19 cellular contexts compared by ENCODE assay signal in genomic region chr1:100391675-100392074, GRCh38. TPM values are rescaled to one million over a fixed set of nuclear protein-coding genes. Genes with fewer than 3 reads are reported as not detected.
DNase-seq lines count a peak whose midpoint lies in the region; ATAC-seq and TF ChIP-seq lines count a peak whose summit lies in the region.
"Had no signal": no experiment of that assay in that cellular context is flagged by ENCODE, and none has a peak within 500 bp of the region (broad histone marks: within the 10 kb centered on the region; RNA-seq: fewer than 3 reads in every experiment).

No MANE protein-coding gene starts in this region.

- peak overlapping the region; percentile 73 for H3K27ac Mint-ChIP-seq in activated CD4-positive, alpha-beta memory T cell treated with anti-CD3 and anti-CD28 coated beads for 36 hours
- H3K27ac Mint-ChIP-seq in activated CD4-positive, alpha-beta memory T cell treated with anti-CD3 and anti-CD28 coated beads, Interleukin-2, amount 10 ng/mL, durations not matched to agents 7 days and 5 days, result no peak overlapping the region
- peak overlapping the region; percentile 87 for H3K27ac Mint-ChIP-seq in CD8-positive, alpha-beta T cell
- peak overlapping the region; percentile 12 for H3K27ac Mint-ChIP-seq in activated T-cell treated with anti-CD3 and anti-CD28 coated beads, Interleukin-2, amount 50 U/mL, for 72 hours
- no peak overlapping the region for H3K27ac Mint-ChIP-seq in Calu3 (ENCODE audit: unreplicated experiment)

- CTCF ChIA-PET in activated CD4-positive, alpha-beta memory T cell treated with anti-CD3 and anti-CD28 coated beads for 36 hours (lab: Charles Lee), result interaction anchor here (0.7 to 1.8 kb wide), 9 partner anchors 9 to 64 kb away, joined by 3 to 12 read pairs (median 5); partner anchors contain the start of gene CDC14A
- CTCF ChIA-PET in activated CD4-positive, alpha-beta memory T cell treated with anti-CD3 and anti-CD28 coated beads, Interleukin-2, amount 10 ng/mL, durations not matched to agents 7 days and 5 days (lab: Charles Lee), result interaction anchor here (0.7 to 2.9 kb wide), 7 partner anchors 31 to 68 kb away, joined by 3 to 12 read pairs (median 3); partner anchors contain the start of gene CDC14A
- CTCF ChIA-PET in CD8-positive, alpha-beta T cell (lab: Charles Lee), result interaction anchor here (0.8 to 3.9 kb wide), 14 partner anchors 9 to 152 kb away, joined by 3 to 16 read pairs (median 4); partner anchors contain the start of gene CDC14A
- CTCF ChIA-PET in Calu3 (lab: Charles Lee), result no interaction called here

- TF ChIP-seq CTCF in CD8-positive, alpha-beta T cell (IDR thresholded peaks at IDR 0.05), result peak; percentile 30
- TF ChIP-seq CTCF in lower lobe of right lung (IDR thresholded peaks at IDR 0.05) (no peak), Calu3 (IDR thresholded peaks at IDR 0.05; ENCODE audit: unreplicated experiment) (no peak), ovary (IDR thresholded peaks at IDR 0.05) (no peak)

- peaks cover 85% of the 10 kb centered on the region for H3K4me1 Mint-ChIP-seq in activated CD4-positive, alpha-beta memory T cell treated with anti-CD3 and anti-CD28 coated beads for 36 hours (ENCODE audit: low read depth)
- peaks cover 86% of the 10 kb centered on the region for H3K4me1 Mint-ChIP-seq in activated CD4-positive, alpha-beta memory T cell treated with anti-CD3 and anti-CD28 coated beads, Interleukin-2, amount 10 ng/mL, durations not matched to agents 7 days and 5 days
- H3K4me1 Mint-ChIP-seq in CD8-positive, alpha-beta T cell (ENCODE audit: low read depth), result peaks cover 89% of the 10 kb centered on the region
- peaks cover 94% of the 10 kb centered on the region for H3K4me1 Mint-ChIP-seq in activated T-cell treated with anti-CD3 and anti-CD28 coated beads, Interleukin-2, amount 50 U/mL, for 72 hours (ENCODE audit: low read depth)
- no peaks in the 10 kb centered on the region for H3K4me1 Mint-ChIP-seq in Calu3 (ENCODE audit: low read depth, unreplicated experiment)

- DNase-seq in activated CD4-positive, alpha-beta memory T cell treated with anti-CD3 and anti-CD28 coated beads for 36 hours, result peak; percentile 51
- no peak for DNase-seq in activated CD4-positive, alpha-beta memory T cell treated with anti-CD3 and anti-CD28 coated beads, Interleukin-2, amount 10 ng/mL, durations not matched to agents 7 days and 5 days
- peak in 5 of 7 experiments; percentile 26 to 66 (median 39) for DNase-seq in CD8-positive, alpha-beta T cell
- peak in 1 of 2 donors; percentile 24 for DNase-seq in activated T-cell treated with anti-CD3 and anti-CD28 coated beads, Interleukin-2, amount 50 U/mL, for 72 hours
- no peak for DNase-seq in lower lobe of right lung
- DNase-seq in DMS153 (lab: John Stamatoyannopoulos, UW), result no peak
- DNase-seq in Calu3, result no peak
- DNase-seq in ovary, result no peak
- DNase-seq: ACHN, foreskin melanocyte, GOT3, Kasumi-1, left ventricle myocardium inferior, NCI-H1436, posterior cingulate gyrus, uterus had no signal

- TF ChIP-seq POLR2A in ovary (IDR thresholded peaks at IDR 0.05), result no peak

- H3K4me1 ChIP-seq in CD8-positive, alpha-beta T cell (ENCODE audit: insufficient read depth, low read length), result peaks cover 79% of the 10 kb centered on the region
- H3K4me1 ChIP-seq in lower lobe of right lung (peaks cover 20% of the 10 kb centered on the region), ovary (ENCODE audit: insufficient read depth) (no peaks in the 10 kb centered on the region)
- H3K4me1 ChIP-seq: uterus had no signal

- no TSS peak for BruUV-seq in Calu3 (replicated peaks; lab: Mats Ljungman, UMichigan)

- POLR2A ChIA-PET in activated CD4-positive, alpha-beta memory T cell treated with anti-CD3 and anti-CD28 coated beads for 36 hours (lab: Charles Lee), result interaction anchor here (0.7 to 1.3 kb wide), 4 partner anchors 11 to 258 kb away, joined by 3 to 5 read pairs (median 4); partner anchors contain the start of genes RTCA and TRMT13
- POLR2A ChIA-PET in activated CD4-positive, alpha-beta memory T cell treated with anti-CD3 and anti-CD28 coated beads, Interleukin-2, amount 10 ng/mL, durations not matched to agents 7 days and 5 days (lab: Charles Lee), result interaction anchor here (0.5 to 7.9 kb wide), 10 partner anchors 9 to 306 kb away, joined by 3 to 61 read pairs (median 4); partner anchors contain the start of genes CDC14A and RTCA
- POLR2A ChIA-PET in CD8-positive, alpha-beta T cell (lab: Charles Lee), result interaction anchor here (1.0 to 3.2 kb wide), 7 partner anchors 9 to 259 kb away, joined by 3 to 24 read pairs (median 4); partner anchors contain the start of genes CDC14A, SASS6 and TRMT13

- WGBS in ovary, 3 donors, result 58 to 78% (median 77%) methylated on average over 1 of the region's 1 CpG

- no peak overlapping the region for H3K4me3 Mint-ChIP-seq in activated CD4-positive, alpha-beta memory T cell treated with anti-CD3 and anti-CD28 coated beads for 36 hours
- no peak overlapping the region for H3K4me3 Mint-ChIP-seq in activated CD4-positive, alpha-beta memory T cell treated with anti-CD3 and anti-CD28 coated beads, Interleukin-2, amount 10 ng/mL, durations not matched to agents 7 days and 5 days
- H3K4me3 Mint-ChIP-seq in CD8-positive, alpha-beta T cell, result peak overlapping the region; percentile 11
- no peak overlapping the region for H3K4me3 Mint-ChIP-seq in activated T-cell treated with anti-CD3 and anti-CD28 coated beads, Interleukin-2, amount 50 U/mL, for 72 hours
- H3K4me3 Mint-ChIP-seq in Calu3 (ENCODE audit: low read depth, unreplicated experiment), result no peak overlapping the region
- H3K4me3 Mint-ChIP-seq: stimulated activated naive CD8-positive, alpha-beta T cell treated with anti-CD3 and anti-CD28 coated beads, Interleukin-15, Interleukin-2, amounts not matched to agents 100 ng/mL and 50 ng/mL, for 24 hours had no signal

- intact Hi-C loops in activated CD4-positive, alpha-beta memory T cell treated with anti-CD3 and anti-CD28 coated beads for 36 hours (cut with micrococcal nuclease), result no loop called here
- intact Hi-C loops in CD8-positive, alpha-beta T cell (cut with DNase I, micrococcal nuclease), result loop anchor here (1.0 to 5.0 kb wide), 4 partner anchors 9 to 66 kb away; partner anchors contain the start of gene CDC14A (in 1 of the 2)
- intact Hi-C loops in lower lobe of right lung (cut with DNase I), result no loop called here
- intact Hi-C loops in Calu3 (cut with micrococcal nuclease; ENCODE audit: unreplicated experiment), result no loop called here
- intact Hi-C loops in ovary (cut with DNase I), result no loop called here

- H3K4me3 ChIP-seq in CD8-positive, alpha-beta T cell (ENCODE audit: low read depth, low read length), result no peak overlapping the region
- H3K4me3 ChIP-seq in lower lobe of right lung (no peak overlapping the region), ovary (no peak overlapping the region)
- H3K4me3 ChIP-seq: left ventricle myocardium inferior, smooth muscle cell, uterus had no signal

- no peak for TF ChIP-seq EP300 in ovary (IDR thresholded peaks at IDR 0.05)

- H3K27ac ChIP-seq in CD8-positive, alpha-beta T cell (ENCODE audit: low read depth, low read length), result no peak overlapping the region
- H3K27ac ChIP-seq in lower lobe of right lung, result peak overlapping the region; percentile 27
- H3K27ac ChIP-seq in ovary, result no peak overlapping the region
- H3K27ac ChIP-seq: left ventricle myocardium inferior had no signal

- H3K36me3 Mint-ChIP-seq in activated CD4-positive, alpha-beta memory T cell treated with anti-CD3 and anti-CD28 coated beads for 36 hours, result peaks cover 21% of the 10 kb centered on the region
- peaks cover 77% of the 10 kb centered on the region for H3K36me3 Mint-ChIP-seq in activated CD4-positive, alpha-beta memory T cell treated with anti-CD3 and anti-CD28 coated beads, Interleukin-2, amount 10 ng/mL, durations not matched to agents 7 days and 5 days (ENCODE audit: low read depth)
- H3K36me3 Mint-ChIP-seq in CD8-positive, alpha-beta T cell, result peaks cover 51% of the 10 kb centered on the region
- H3K36me3 Mint-ChIP-seq in activated T-cell treated with anti-CD3 and anti-CD28 coated beads, Interleukin-2, amount 50 U/mL, for 72 hours (ENCODE audit: insufficient read depth in 2 of 2), result peaks cover 3 to 6% of the 10 kb centered on the region in 2 donors
- H3K36me3 Mint-ChIP-seq in Calu3 (ENCODE audit: insufficient read depth, unreplicated experiment), result no peaks in the 10 kb centered on the region

- no peaks in the 10 kb centered on the region for H3K36me3 ChIP-seq in CD8-positive, alpha-beta T cell (ENCODE audit: insufficient read depth, low read length)
- H3K36me3 ChIP-seq in lower lobe of right lung, result peaks cover 10% of the 10 kb centered on the region
- no peaks in the 10 kb centered on the region for H3K36me3 ChIP-seq in ovary
- H3K36me3 ChIP-seq: left ventricle myocardium inferior, uterus had no signal

- H3K9me3 ChIP-seq in CD8-positive, alpha-beta T cell (ENCODE audit: low read length), result no peaks in the 10 kb centered on the region
- H3K9me3 ChIP-seq in lower lobe of right lung (no peaks in the 10 kb centered on the region), ovary (no peaks in the 10 kb centered on the region)
- H3K9me3 ChIP-seq: left ventricle myocardium inferior, uterus had no signal

- ATAC-seq in CD8-positive, alpha-beta T cell, result peak; percentile 73
- ATAC-seq in activated T-cell treated with anti-CD3 and anti-CD28 coated beads, Interleukin-2, amount 50 U/mL, for 72 hours (replicated peaks in 1 of 2), result peak; percentile 57
- peak in 1 of 2 donors; percentile 21 for ATAC-seq in lower lobe of right lung
- ATAC-seq: SK-N-SH treated with all-trans-retinoic acid at 6 μM for 48 hours had no signal

- no peaks in the 10 kb centered on the region for H3K27me3 Mint-ChIP-seq in activated CD4-positive, alpha-beta memory T cell treated with anti-CD3 and anti-CD28 coated beads for 36 hours
- no peaks in the 10 kb centered on the region for H3K27me3 Mint-ChIP-seq in activated CD4-positive, alpha-beta memory T cell treated with anti-CD3 and anti-CD28 coated beads, Interleukin-2, amount 10 ng/mL, durations not matched to agents 7 days and 5 days
- H3K27me3 Mint-ChIP-seq in CD8-positive, alpha-beta T cell (ENCODE audit: low read depth), result no peaks in the 10 kb centered on the region
- no peaks in the 10 kb centered on the region for H3K27me3 Mint-ChIP-seq in activated T-cell treated with anti-CD3 and anti-CD28 coated beads, Interleukin-2, amount 50 U/mL, for 72 hours (ENCODE audit: low read depth)
- H3K27me3 Mint-ChIP-seq in Calu3 (ENCODE audit: unreplicated experiment), result no peaks in the 10 kb centered on the region
- H3K27me3 Mint-ChIP-seq: stimulated activated naive CD8-positive, alpha-beta T cell treated with anti-CD3 and anti-CD28 coated beads, Interleukin-15, Interleukin-2, amounts not matched to agents 100 ng/mL and 50 ng/mL, for 24 hours had no signal

- H3K9me3 Mint-ChIP-seq in activated CD4-positive, alpha-beta memory T cell treated with anti-CD3 and anti-CD28 coated beads for 36 hours, result no peaks in the 10 kb centered on the region
- no peaks in the 10 kb centered on the region for H3K9me3 Mint-ChIP-seq in activated CD4-positive, alpha-beta memory T cell treated with anti-CD3 and anti-CD28 coated beads, Interleukin-2, amount 10 ng/mL, durations not matched to agents 7 days and 5 days
- no peaks in the 10 kb centered on the region for H3K9me3 Mint-ChIP-seq in CD8-positive, alpha-beta T cell
- no peaks in the 10 kb centered on the region for H3K9me3 Mint-ChIP-seq in activated T-cell treated with anti-CD3 and anti-CD28 coated beads, Interleukin-2, amount 50 U/mL, for 72 hours
- H3K9me3 Mint-ChIP-seq in Calu3 (ENCODE audit: low read depth, unreplicated experiment), result no peaks in the 10 kb centered on the region
- H3K9me3 Mint-ChIP-seq: stimulated activated naive CD8-positive, alpha-beta T cell treated with anti-CD3 and anti-CD28 coated beads, Interleukin-15, Interleukin-2, amounts not matched to agents 100 ng/mL and 50 ng/mL, for 24 hours had no signal

- no peaks in the 10 kb centered on the region for H3K27me3 ChIP-seq in CD8-positive, alpha-beta T cell (ENCODE audit: insufficient read depth, low read length)
- H3K27me3 ChIP-seq in lower lobe of right lung (ENCODE audit: low read depth) (no peaks in the 10 kb centered on the region), ovary (no peaks in the 10 kb centered on the region)
- H3K27me3 ChIP-seq: uterus had no signal

RNA-seq across cellular contexts. Expression of gene CDC14A, which starts 39.4 kb away (rescaled TPM):
- total RNA-seq in activated CD4-positive, alpha-beta memory T cell treated with anti-CD3 and anti-CD28 coated beads for 36 hours, result 10 to 100 TPM; 18.9 to 20.2 TPM
- 10 to 100 TPM; 41.8 to 44.9 TPM for total RNA-seq in activated CD4-positive, alpha-beta memory T cell treated with anti-CD3 and anti-CD28 coated beads, Interleukin-2, amount 10 ng/mL, durations not matched to agents 7 days and 5 days
- total RNA-seq in CD8-positive, alpha-beta T cell, result 100 to 1,000 TPM; 136 to 144 TPM
- 10 to 100 TPM; 17.8 to 24.1 TPM for total RNA-seq in activated T-cell treated with anti-CD3 and anti-CD28 coated beads, Interleukin-2, amount 50 U/mL, for 72 hours
- 17.8 TPM for total RNA-seq in lower lobe of right lung
- 6.4 and 8.5 TPM in 2 replicates for total RNA-seq in Calu3 (2022)
- 10 to 100 TPM in 4 of 7 donors, 1 to 10 TPM in 3; 6.9 to 47.4 (median 10.1) TPM for total RNA-seq in ovary
- 1 to 10 TPM; 4.6 to 5.9 TPM for polyA plus RNA-seq in ovary

Comparison
In these comparisons a context has a peak if more than half of its experiments do, and no peak if none do; other contexts are left out.
1. DNase-seq: peak in activated CD4-positive, alpha-beta memory T cell treated with anti-CD3 and anti-CD28 coated beads for 36 hours (single experiment) and CD8-positive, alpha-beta T cell (5 of 7); none in activated CD4-positive, alpha-beta memory T cell treated with anti-CD3 and anti-CD28 coated beads, Interleukin-2, amount 10 ng/mL, durations not matched to agents 7 days and 5 days (single experiment), lower lobe of right lung (single experiment), DMS153 (single experiment), Calu3 (single experiment) and ovary (0 of 5).
2. H3K27ac Mint-ChIP-seq: peak in activated CD4-positive, alpha-beta memory T cell treated with anti-CD3 and anti-CD28 coated beads for 36 hours (single experiment), CD8-positive, alpha-beta T cell (single experiment) and activated T-cell treated with anti-CD3 and anti-CD28 coated beads, Interleukin-2, amount 50 U/mL, for 72 hours (single experiment); none in activated CD4-positive, alpha-beta memory T cell treated with anti-CD3 and anti-CD28 coated beads, Interleukin-2, amount 10 ng/mL, durations not matched to agents 7 days and 5 days (single experiment) and Calu3 (single experiment).
3. intact Hi-C loops: an anchor here in CD8-positive, alpha-beta T cell (1.0 to 5.0 kb wide); none called in activated CD4-positive, alpha-beta memory T cell treated with anti-CD3 and anti-CD28 coated beads for 36 hours, lower lobe of right lung, Calu3 and ovary.